9 cellular contexts compared by ENCODE assay signal in the genomic region with DNA sequence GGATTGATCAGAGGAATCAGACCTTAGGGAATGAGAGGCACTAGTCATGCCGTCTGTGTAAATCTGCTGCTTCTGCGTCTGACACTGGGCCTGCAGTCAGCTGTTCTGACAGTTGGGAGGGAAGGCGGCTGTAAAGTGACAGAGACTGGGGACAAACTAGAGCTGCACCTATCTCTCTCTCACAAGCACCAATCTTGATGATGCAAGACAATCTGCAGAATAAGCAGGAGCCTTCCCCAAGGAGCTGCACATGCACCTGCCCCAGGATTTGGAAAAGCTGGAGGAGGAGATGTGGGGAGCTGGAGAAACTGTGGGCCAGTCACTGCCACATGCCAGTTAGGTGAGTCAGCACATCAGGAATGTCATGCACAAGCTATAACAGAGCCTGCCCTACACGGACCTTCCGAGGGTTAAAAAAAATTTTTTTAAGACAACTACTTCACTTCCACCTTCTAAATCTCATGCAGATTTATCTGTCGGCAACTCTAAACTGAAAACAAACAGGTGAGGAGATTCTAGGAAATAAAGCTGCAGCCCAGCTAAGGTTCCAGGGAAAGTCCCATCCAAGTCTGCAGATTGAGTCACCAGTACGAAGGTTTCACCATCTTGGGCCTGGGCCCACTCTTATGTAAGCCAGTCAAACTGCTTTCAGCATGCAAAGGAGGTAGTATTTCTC. TPM values are rescaled to one million over a fixed set of nuclear protein-coding genes. Genes with fewer than 3 reads are reported as not detected.
DNase-seq lines count a peak whose midpoint lies in the region; ATAC-seq and TF ChIP-seq lines count a peak whose summit lies in the region.
"Had no signal": no experiment of that assay in that cellular context is flagged by ENCODE, and none has a peak within 500 bp of the region (broad histone marks: within the 10 kb centered on the region; RNA-seq: fewer than 3 reads in every experiment).

No MANE protein-coding gene starts in this region.

- no peak for TF ChIP-seq POLR2A in breast epithelium (IDR thresholded peaks at IDR 0.05)

- ATAC-seq in GM18867 (IDR thresholded peaks at IDR 0.05; ENCODE audit: unreplicated experiment) (no peak), GM19351 (IDR thresholded peaks at IDR 0.05; ENCODE audit: unreplicated experiment) (no peak)

- peak overlapping the region in 1 of 2 donors; percentile 30 for H3K27ac ChIP-seq in breast epithelium

- CTCF ChIA-PET in GM10248 (lab: Yijun Ruan, JAX), result interaction anchor here (1.2 kb wide), 1 partner anchor 11 kb away, joined by 5 read pairs; no protein-coding TSS in a partner anchor

- no peak overlapping the region for H3K4me3 ChIP-seq in breast epithelium

- intact Hi-C loops in breast epithelium (cut with DNase I; ENCODE audit: low total_unique reads), result no loop called here

- no peaks in the 10 kb centered on the region for H3K4me1 ChIP-seq in breast epithelium

- H3K9me3 ChIP-seq in breast epithelium, result no peaks in the 10 kb centered on the region

- no peaks in the 10 kb centered on the region for H3K36me3 ChIP-seq in breast epithelium

- H3K27me3 ChIP-seq in breast epithelium, result no peaks in the 10 kb centered on the region

- DNase-seq in DMS53 (lab: John Stamatoyannopoulos, UW) (peak; percentile 34), DMS53 treated with DMSO at 0.1 percent for 48 hours (lab: John Stamatoyannopoulos, UW; ENCODE audit: unreplicated experiment) (no peak), breast epithelium (ENCODE audit: low spot score in 2 of 2) (peak; percentile 69 to 72), kidney tubule cell (ENCODE audit: low spot score) (peak; percentile 92), ureter (ENCODE audit: low spot score) (peak; percentile 49), GM10248 (ENCODE audit: extremely low spot score) (no peak)
- DNase-seq: NCI-H526 treated with DMSO at 0.1 percent for 48 hours had no signal

- POLR2A ChIA-PET in GM10248 (lab: Yijun Ruan, JAX), result no interaction called here

- TF ChIP-seq CTCF in breast epithelium (IDR thresholded peaks at IDR 0.05) (no peak), GM10248 (IDR thresholded peaks at IDR 0.05; ENCODE audit: control extremely low read depth, extremely low read depth, low read depth, missing control alignments) (no peak)

RNA-seq across cellular contexts. Expression of a gene that starts 39.2 kb away (rescaled TPM):
- total RNA-seq in breast epithelium, result 1 to 10 TPM in 1 of 3 donors, under 1 TPM in 2; 0.16 to 1.9 (median 0.66) TPM
- total RNA-seq in ureter, result 0.73 TPM

Comparison
In these comparisons a context has a peak if more than half of its experiments do, and no peak if none do; other contexts are left out.
1. DNase-seq: peak in DMS53 (single experiment), breast epithelium (2 of 2), kidney tubule cell (single experiment) and ureter (single experiment); none in DMS53 treated with DMSO at 0.1 percent for 48 hours (single experiment) and GM10248 (single experiment).